10 cellular contexts compared by ENCODE assay signal in the genomic region with DNA sequence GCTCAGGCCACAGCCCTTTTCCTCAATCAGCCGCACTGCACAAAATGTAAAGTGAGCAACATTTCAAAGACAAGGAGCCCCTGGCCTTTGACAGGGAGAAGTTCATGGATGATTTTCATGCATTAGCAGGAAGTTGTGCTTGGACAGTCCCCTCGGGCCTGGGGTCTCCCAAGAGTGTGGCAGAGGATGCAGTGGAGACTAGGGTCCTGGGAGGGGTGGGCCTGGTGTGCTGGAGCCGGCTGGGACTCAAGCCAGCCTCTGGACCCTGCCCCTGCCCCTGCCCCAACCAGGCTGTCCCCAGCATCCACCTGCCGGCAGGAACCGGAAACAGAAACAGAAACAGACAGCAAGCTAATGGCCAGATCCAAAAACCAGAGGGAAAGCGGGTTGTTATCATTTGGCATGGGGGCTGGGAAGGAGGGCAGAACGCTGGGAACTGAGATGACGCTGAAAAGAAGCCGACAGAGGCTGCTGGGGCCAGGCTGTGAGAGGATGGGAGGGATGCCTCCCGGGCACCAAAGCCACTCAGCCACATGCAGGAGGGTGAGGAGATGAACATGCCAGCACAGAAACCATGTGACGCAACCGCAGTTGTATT. TPM values are rescaled to one million over a fixed set of nuclear protein-coding genes. Genes with fewer than 3 reads are reported as not detected.
DNase-seq lines count a peak whose midpoint lies in the region; ATAC-seq and TF ChIP-seq lines count a peak whose summit lies in the region.
"Had no signal": no experiment of that assay in that cellular context is flagged by ENCODE, and none has a peak within 500 bp of the region (broad histone marks: within the 10 kb centered on the region; RNA-seq: fewer than 3 reads in every experiment).

No MANE protein-coding gene starts in this region.

- TF ChIP-seq CTCF in HCT116 (IDR thresholded peaks at IDR 0.05 in 2 of 3, conservative IDR thresholded peaks at IDR 0.05 in 1 of 3; ENCODE audit: borderline replicate concordance in 1 of 3, insufficient read depth in 1 of 3, low read depth in 2 of 3, low read length in 2 of 3) (no peak), ascending aorta (IDR thresholded peaks at IDR 0.05) (no peak), GM20000 (IDR thresholded peaks at IDR 0.05; ENCODE audit: extremely low read depth, missing control alignments) (no peak)

- no peak for TF ChIP-seq POLR2A in HCT116 (IDR thresholded peaks at IDR 0.05; ENCODE audit: borderline replicate concordance, extremely low read depth, insufficient read depth, insufficient read length)

- DNase-seq in HCT116 (ENCODE audit: low read depth, low spot score): no peak
- no peak for DNase-seq in ascending aorta (ENCODE audit: low spot score in 2 of 2)
- DNase-seq in hepatic stellate cell (ENCODE audit: low spot score): peak; percentile 47
- DNase-seq in stimulated activated CD8-positive, alpha-beta memory T cell treated with anti-CD3 and anti-CD28 coated beads, Interleukin-4, amount 100 ng/mL, for 48 hours: no peak
- no peak for DNase-seq in NOMO-1 treated with dmso at 0.1 percent for 144 hours (lab: John Stamatoyannopoulos, UW; ENCODE audit: unreplicated experiment)
- no peak for DNase-seq in GM20000 (ENCODE audit: low spot score)
- DNase-seq: activated naive CD4-positive, alpha-beta T cell treated with anti-CD3 and anti-CD28 coated beads, Interleukin-2, amount 10 ng/mL, durations not matched to agents 7 days and 5 days; NCI-H2081; occipital lobe had no signal

- no peaks in the 10 kb centered on the region for H4K20me1 ChIP-seq in HCT116 (ENCODE audit: insufficient read depth)

- peaks cover 0 to 20% of the 10 kb centered on the region in 2 experiments; a peak in 1 of 4 replicates for H3K36me3 ChIP-seq in HCT116 (ENCODE audit: control insufficient read depth in 1 of 2, insufficient read depth in 2 of 2, low read length in 2 of 2)
- H3K36me3 ChIP-seq in ascending aorta: peaks cover 0 to 4% of the 10 kb centered on the region in 2 donors
- H3K36me3 ChIP-seq in stomach smooth muscle (ENCODE audit: control insufficient read depth in 2 of 2, insufficient read depth in 2 of 2, low read length in 2 of 2): peaks cover 3 to 12% of the 10 kb centered on the region in 2 donors

- no peaks in the 10 kb centered on the region for H3K9me2 ChIP-seq in HCT116 (ENCODE audit: insufficient read depth)

- ATAC-seq in HCT116: no peak

- CTCF ChIA-PET in HCT116 (lab: Charles Lee): no interaction called here

- intact Hi-C loops in HCT116 (cut with micrococcal nuclease): loop anchor here (2.0 kb wide), 1 partner anchor 365 kb away; no protein-coding TSS in a partner anchor
- intact Hi-C loops in ascending aorta (cut with DNase I): loop anchor here (1.0 to 10.0 kb wide), 3 partner anchors 24 to 447 kb away; no protein-coding TSS in a partner anchor

- H3K9me3 ChIP-seq in HCT116 (ENCODE audit: control insufficient read depth in 1 of 2, insufficient read depth in 1 of 2, low read depth in 1 of 2, low read length in 2 of 2) (peaks cover 0 to 6% of the 10 kb centered on the region in 2 experiments; a peak in 1 of 4 replicates), ascending aorta (no peaks in the 10 kb centered on the region), stomach smooth muscle (ENCODE audit: control insufficient read depth in 2 of 2, low read length in 2 of 2) (no peaks in the 10 kb centered on the region)

- peaks cover 10 to 39% of the 10 kb centered on the region in 2 experiments for H3K4me1 ChIP-seq in HCT116 (ENCODE audit: control insufficient read depth in 1 of 2, insufficient read depth in 2 of 2, low read length in 2 of 2)
- peaks cover 7 to 30% of the 10 kb centered on the region in 2 donors for H3K4me1 ChIP-seq in ascending aorta
- peaks cover 38% of the 10 kb centered on the region for H3K4me1 ChIP-seq in stomach smooth muscle (ENCODE audit: control insufficient read depth, insufficient read depth, low read length)

- H3K9ac ChIP-seq in HCT116 (ENCODE audit: low read length) (no peak overlapping the region), stomach smooth muscle (ENCODE audit: low read length in 2 of 2) (no peak overlapping the region)

- RAD21 ChIA-PET in HCT116 (lab: Charles Lee; ENCODE audit: low non-redundant PET in 1 of 2, low total read pairs in 2 of 2, uncharacterized antibody in 2 of 2, unreplicated experiment in 2 of 2): no interaction called here

- H3K4me3 ChIP-seq in HCT116 (replicated peaks in 1 of 2; ENCODE audit: low read depth in 1 of 2, low read length in 2 of 2) (no peak overlapping the region), ascending aorta (peak overlapping the region; percentile 71 to 91), stomach smooth muscle (ENCODE audit: low read length in 2 of 2) (peak overlapping the region in 1 of 2 donors; percentile 80)

- BruUV-seq in HCT116 (replicated peaks; lab: Mats Ljungman, UMichigan): TSS peak; percentile 16

- no peak overlapping the region for H3K27ac ChIP-seq in HCT116 (ENCODE audit: low read depth, low read length)
- peak overlapping the region; percentile 89 to 96 for H3K27ac ChIP-seq in ascending aorta
- H3K27ac ChIP-seq in stomach smooth muscle (ENCODE audit: low read length): peak overlapping the region; percentile 58

- H3K27me3 ChIP-seq in HCT116 (ENCODE audit: insufficient read depth, low read length): no peaks in the 10 kb centered on the region
- H3K27me3 ChIP-seq in ascending aorta: no peaks in the 10 kb centered on the region
- H3K27me3 ChIP-seq in stomach smooth muscle (ENCODE audit: control insufficient read depth in 1 of 2, insufficient read depth in 2 of 2, low read length in 2 of 2): no peaks in the 10 kb centered on the region

- peaks cover 69% of the 10 kb centered on the region for H3K79me2 ChIP-seq in HCT116 (ENCODE audit: insufficient read depth, low read length)

- no peak overlapping the region; the same call in 1 of the 2 replicates for H3K4me2 ChIP-seq in HCT116 (ENCODE audit: low read length)

- TF ChIP-seq RAD21 in HCT116 (IDR thresholded peaks at IDR 0.05; ENCODE audit: low read depth): no peak

- POLR2A ChIA-PET in HCT116 (lab: Charles Lee): no interaction called here

- H2AFZ ChIP-seq in HCT116 (ENCODE audit: low read depth, low read length, poor library complexity, severe bottlenecking): no peak overlapping the region

TF ChIP-seq in HCT116, 20 proteins besides CTCF, POLR2A, EP300 and RAD21:
- TF ChIP-seq JUND (IDR thresholded peaks at IDR 0.05) (no peak), CBX3 (IDR thresholded peaks at IDR 0.05; ENCODE audit: low read depth) (no peak), SP1 (IDR thresholded peaks at IDR 0.05; ENCODE audit: low read depth) (no peak), EZH2phosphoT487 (IDR thresholded peaks at IDR 0.05; ENCODE audit: borderline replicate concordance) (no peak), TCF7L2 (IDR thresholded peaks at IDR 0.05; ENCODE audit: borderline replicate concordance, extremely low read depth, insufficient read depth, insufficient read length) (no peak), SIN3A (IDR thresholded peaks at IDR 0.05; ENCODE audit: low read depth) (no peak), ELF1 (IDR thresholded peaks at IDR 0.05; ENCODE audit: borderline replicate concordance, low read depth) (no peak), ZNF274 (IDR thresholded peaks at IDR 0.05; ENCODE audit: low read depth, low read length) (no peak), YY1 (IDR thresholded peaks at IDR 0.05; ENCODE audit: extremely low read depth, insufficient replicate concordance, low read depth, low read length) (no peak), CEBPB (IDR thresholded peaks at IDR 0.05; ENCODE audit: low read depth) (no peak)
- TF ChIP-seq, protein P1, sequence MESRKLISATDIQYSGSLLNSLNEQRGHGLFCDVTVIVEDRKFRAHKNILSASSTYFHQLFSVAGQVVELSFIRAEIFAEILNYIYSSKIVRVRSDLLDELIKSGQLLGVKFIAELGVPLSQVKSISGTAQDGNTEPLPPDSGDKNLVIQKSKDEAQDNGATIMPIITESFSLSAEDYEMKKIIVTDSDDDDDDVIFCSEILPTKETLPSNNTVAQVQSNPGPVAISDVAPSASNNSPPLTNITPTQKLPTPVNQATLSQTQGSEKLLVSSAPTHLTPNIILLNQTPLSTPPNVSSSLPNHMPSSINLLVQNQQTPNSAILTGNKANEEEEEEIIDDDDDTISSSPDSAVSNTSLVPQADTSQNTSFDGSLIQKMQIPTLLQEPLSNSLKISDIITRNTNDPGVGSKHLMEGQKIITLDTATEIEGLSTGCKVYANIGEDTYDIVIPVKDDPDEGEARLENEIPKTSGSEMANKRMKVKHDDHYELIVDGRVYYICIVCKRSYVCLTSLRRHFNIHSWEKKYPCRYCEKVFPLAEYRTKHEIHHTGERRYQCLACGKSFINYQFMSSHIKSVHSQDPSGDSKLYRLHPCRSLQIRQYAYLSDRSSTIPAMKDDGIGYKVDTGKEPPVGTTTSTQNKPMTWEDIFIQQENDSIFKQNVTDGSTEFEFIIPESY (IDR thresholded peaks at IDR 0.05; ENCODE audit: extremely low read depth, insufficient replicate concordance, low read length): no peak
- TF ChIP-seq, protein P2, sequence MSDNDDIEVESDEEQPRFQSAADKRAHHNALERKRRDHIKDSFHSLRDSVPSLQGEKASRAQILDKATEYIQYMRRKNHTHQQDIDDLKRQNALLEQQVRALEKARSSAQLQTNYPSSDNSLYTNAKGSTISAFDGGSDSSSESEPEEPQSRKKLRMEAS (IDR thresholded peaks at IDR 0.05): no peak
- TF ChIP-seq, protein P3, sequence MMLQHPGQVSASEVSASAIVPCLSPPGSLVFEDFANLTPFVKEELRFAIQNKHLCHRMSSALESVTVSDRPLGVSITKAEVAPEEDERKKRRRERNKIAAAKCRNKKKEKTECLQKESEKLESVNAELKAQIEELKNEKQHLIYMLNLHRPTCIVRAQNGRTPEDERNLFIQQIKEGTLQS (IDR thresholded peaks at IDR 0.05): no peak

RNA-seq across cellular contexts. Expression of a gene that starts 2.3 kb away (rescaled TPM):
- 49.4 TPM for total RNA-seq in HCT116 (2021; ENCODE audit: unreplicated experiment)
- 48.8 and 55.5 TPM in 2 replicates for polyA plus RNA-seq in HCT116 (2012)
- 502 TPM for total RNA-seq in ascending aorta

Comparison
In these comparisons a context has a peak if more than half of its experiments do, and no peak if none do; other contexts are left out.
1. H3K4me3 ChIP-seq: peak in ascending aorta (2 of 2); none in HCT116 (0 of 2).